ENCODE assay signal across 8 cellular contexts in the genomic region with DNA sequence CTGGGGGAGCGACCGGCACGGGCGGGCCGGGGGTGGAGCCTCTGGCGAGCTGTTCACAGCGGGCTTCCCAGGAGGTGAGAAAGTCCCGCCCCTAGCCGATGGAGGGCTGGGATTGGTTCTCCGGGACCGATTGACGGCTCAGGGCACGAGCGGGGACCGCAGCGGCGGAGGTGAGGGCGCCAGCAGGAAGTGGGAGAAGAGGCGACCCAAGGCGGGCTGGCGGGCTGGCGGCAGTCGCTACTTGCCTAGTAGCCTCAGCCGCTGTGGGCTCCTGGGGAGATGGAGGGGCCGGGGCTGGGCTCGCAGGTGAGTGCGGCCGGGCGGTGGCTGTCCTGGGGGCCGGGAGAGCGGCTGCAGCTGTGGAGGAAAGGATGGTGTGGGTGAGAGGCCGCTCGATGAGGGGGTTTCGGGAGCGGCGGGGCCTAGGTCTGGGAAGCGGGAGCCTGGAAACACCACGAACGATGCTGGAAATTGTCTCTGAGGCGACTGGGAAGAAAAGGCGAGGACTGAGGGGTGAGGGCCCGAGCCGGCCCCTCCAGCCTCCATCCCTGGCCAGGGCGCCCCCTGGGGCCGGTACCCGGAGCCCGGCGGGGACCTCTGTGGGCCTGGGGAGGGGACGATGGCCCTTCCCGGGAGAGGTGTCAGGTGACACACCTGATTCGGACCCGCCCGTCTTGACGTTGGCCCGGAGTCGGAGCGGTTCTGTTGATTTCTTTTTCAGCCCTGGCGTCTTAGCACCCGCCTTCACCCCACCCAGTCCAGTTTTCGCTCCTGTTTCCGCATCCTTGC. TPM values are rescaled to one million over a fixed set of nuclear protein-coding genes. Genes with fewer than 3 reads are reported as not detected.
DNase-seq lines count a peak whose midpoint lies in the region; ATAC-seq, FAIRE-seq and TF ChIP-seq lines count a peak whose summit lies in the region.

A gene with protein sequence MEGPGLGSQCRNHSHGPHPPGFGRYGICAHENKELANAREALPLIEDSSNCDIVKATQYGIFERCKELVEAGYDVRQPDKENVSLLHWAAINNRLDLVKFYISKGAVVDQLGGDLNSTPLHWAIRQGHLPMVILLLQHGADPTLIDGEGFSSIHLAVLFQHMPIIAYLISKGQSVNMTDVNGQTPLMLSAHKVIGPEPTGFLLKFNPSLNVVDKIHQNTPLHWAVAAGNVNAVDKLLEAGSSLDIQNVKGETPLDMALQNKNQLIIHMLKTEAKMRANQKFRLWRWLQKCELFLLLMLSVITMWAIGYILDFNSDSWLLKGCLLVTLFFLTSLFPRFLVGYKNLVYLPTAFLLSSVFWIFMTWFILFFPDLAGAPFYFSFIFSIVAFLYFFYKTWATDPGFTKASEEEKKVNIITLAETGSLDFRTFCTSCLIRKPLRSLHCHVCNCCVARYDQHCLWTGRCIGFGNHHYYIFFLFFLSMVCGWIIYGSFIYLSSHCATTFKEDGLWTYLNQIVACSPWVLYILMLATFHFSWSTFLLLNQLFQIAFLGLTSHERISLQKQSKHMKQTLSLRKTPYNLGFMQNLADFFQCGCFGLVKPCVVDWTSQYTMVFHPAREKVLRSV (plus strand): TSS at position 198 of the 789 bp plus-strand sequence. CDS start 82 bp downstream, at position 280.

- peak; percentile 99 for ATAC-seq in GM21390 (IDR thresholded peaks at IDR 0.05; ENCODE audit: unreplicated experiment)

- peak within 1 kb of the TSS; percentile 87 for H3K4me3 ChIP-seq in endodermal cell (ENCODE audit: low read length)
- H3K4me3 ChIP-seq in mesodermal cell (ENCODE audit: extremely low read depth, insufficient read depth, low read length, poor library complexity, severe bottlenecking) = peak within 1 kb of the TSS; percentile 69

- peak within 1 kb of the TSS; percentile 21 for H3K9ac ChIP-seq in endodermal cell (ENCODE audit: extremely low read depth, low read length, poor library complexity, severe bottlenecking)

- H3K36me3 ChIP-seq in endodermal cell (ENCODE audit: control insufficient read depth, insufficient read depth, low read length) = peaks cover 8% of the 10 kb centered on the region
- H3K36me3 ChIP-seq in mesodermal cell (ENCODE audit: control insufficient read depth, insufficient read depth, low read length) = peaks cover 6% of the 10 kb centered on the region

- DNase-seq in D721Med (ENCODE audit: insufficient read length, low spot score) (peak; percentile 97), HUDEP-2 (lab: John Stamatoyannopoulos, UW; ENCODE audit: unreplicated experiment in 76 of 76) (peak in 75 of 76 experiments; percentile 18 to 94 (median 83)), NOMO-1 treated with DMSO at 0.1 percent for 48 hours (lab: John Stamatoyannopoulos, UW; ENCODE audit: unreplicated experiment) (peak; percentile 90), endodermal cell (peak; percentile 99)
- DNase-seq in activated CD8-positive, alpha-beta memory T cell treated with anti-CD3 and anti-CD28 coated beads for 4 hours (ENCODE audit: low read depth in 2 of 2) = peak; percentile 88
- peak; percentile 89 for DNase-seq in stimulated activated CD8-positive, alpha-beta memory T cell treated with anti-CD3 and anti-CD28 coated beads, Interleukin-15, amount 100 ng/mL, for 24 hours (ENCODE audit: low read depth)

- H3K4me1 ChIP-seq in endodermal cell (ENCODE audit: control insufficient read depth, insufficient read depth, low read length) = no peaks in the 10 kb centered on the region
- no peaks in the 10 kb centered on the region for H3K4me1 ChIP-seq in mesodermal cell (ENCODE audit: control insufficient read depth, insufficient read depth, low read length, poor library complexity, severe bottlenecking)

- FAIRE-seq in D721Med (lab: Jason Lieb, UNC) = no peak

- H3K4me1 Mint-ChIP-seq in endodermal cell = peaks cover 12% of the 10 kb centered on the region

- H3K9me3 ChIP-seq in endodermal cell (ENCODE audit: control insufficient read depth, low read length) (no peaks in the 10 kb centered on the region), mesodermal cell (ENCODE audit: control insufficient read depth, low read length) (no peaks in the 10 kb centered on the region)

- H3K27me3 Mint-ChIP-seq in endodermal cell (ENCODE audit: insufficient read depth) = peaks cover 7% of the 10 kb centered on the region

- no peaks in the 10 kb centered on the region for H3K9me3 Mint-ChIP-seq in endodermal cell

- TF ChIP-seq CTCF in D721Med (IDR thresholded peaks at IDR 0.05; ENCODE audit: insufficient read depth, missing control alignments) = peak; percentile 10
- peak; percentile 67 for TF ChIP-seq CTCF in endodermal cell (conservative IDR thresholded peaks at IDR 0.05)

- peak within 1 kb of the TSS; percentile 88 for H3K4me3 Mint-ChIP-seq in endodermal cell

- WGBS in endodermal cell (ENCODE audit: insufficient coverage in 1 of 2, insufficient read length in 1 of 2), 2 experiments = 0% methylated on average over 3 to 61 of the region's 61 CpGs
- 0 to 1% methylated on average over 45 to 52 of the region's 61 CpGs for WGBS in mesodermal cell (ENCODE audit: insufficient coverage in 2 of 2), 2 experiments

- H3K36me3 Mint-ChIP-seq in endodermal cell (ENCODE audit: low read depth) = peaks cover 5% of the 10 kb centered on the region

- peak within 1 kb of the TSS; percentile 90 for H3K27ac Mint-ChIP-seq in endodermal cell

- H3K27ac ChIP-seq in endodermal cell (ENCODE audit: low read depth, low read length) (no peak within 1 kb of the TSS), mesodermal cell (ENCODE audit: low read depth, low read length, severe bottlenecking) (no peak within 1 kb of the TSS)

- H3K27me3 ChIP-seq in endodermal cell (ENCODE audit: control insufficient read depth, insufficient read depth, low read length, poor library complexity, severe bottlenecking) = peaks cover 18% of the 10 kb centered on the region

RNA-seq across cellular contexts. Expression of the gene that starts here (rescaled TPM):
- total RNA-seq in endodermal cell = 10 to 100 TPM; 26.0 to 29.6 TPM
- polyA plus RNA-seq in endodermal cell (2013, experiment 1 of 2) = 18.7 TPM
- polyA plus RNA-seq in endodermal cell (2013, experiment 2 of 2) = 16.4 TPM
- polyA plus RNA-seq in mesodermal cell (2013, experiment 1 of 2) = 15.2 TPM
- polyA plus RNA-seq in mesodermal cell (2013, experiment 2 of 2) = 13.0 TPM
